ENCODE assay signal across 8 cellular contexts in the genomic region with DNA sequence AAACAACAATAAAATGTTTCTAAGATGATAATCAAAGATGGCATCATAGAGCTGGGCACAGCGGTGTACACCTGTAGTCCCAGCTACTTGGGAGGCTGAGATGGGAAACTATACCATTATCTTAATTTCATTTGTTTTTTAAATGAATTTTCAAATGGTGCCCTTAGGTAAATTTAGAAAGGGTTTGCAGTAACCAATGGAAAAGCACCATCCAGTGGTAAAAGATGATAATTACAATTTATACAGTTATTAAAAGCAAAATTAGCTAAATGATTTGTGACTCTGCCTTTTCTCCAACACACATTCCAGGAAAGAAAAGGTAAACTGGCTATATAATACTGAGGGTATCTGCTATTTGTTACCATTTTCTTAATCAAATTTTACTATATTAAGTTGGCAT. TPM values are rescaled to one million over a fixed set of nuclear protein-coding genes. Genes with fewer than 3 reads are reported as not detected.
DNase-seq lines count a peak whose midpoint lies in the region; ATAC-seq and TF ChIP-seq lines count a peak whose summit lies in the region.

No MANE protein-coding gene starts in this region.

- peak; percentile 29 for DNase-seq in DMS114 treated with DMSO at 0.1 percent for 48 hours (lab: John Stamatoyannopoulos, UW; ENCODE audit: unreplicated experiment)
- DNase-seq in Karpas-422: peak; percentile 75
- peak; percentile 53 for DNase-seq in dedifferentiated amniotic fluid mesenchymal stem cell (ENCODE audit: extremely low spot score)
- DNase-seq in SHP77 (lab: John Stamatoyannopoulos, UW): no peak
- DNase-seq in lower leg skin (ENCODE audit: low spot score in 2 of 2): no peak
- no peak for DNase-seq in WTC11 (ENCODE audit: low spot score)

- intact Hi-C loops in lower leg skin (cut with DNase I; ENCODE audit: low total_unique reads): loop anchor here (10.0 kb wide), 1 partner anchor 433 kb away; no protein-coding TSS in a partner anchor

- no peak overlapping the region for H3K9ac ChIP-seq in Karpas-422 (ENCODE audit: low read length)

- no peaks in the 10 kb centered on the region for H3K27me3 Mint-ChIP-seq in WTC11 (ENCODE audit: low read depth)

- H3K79me2 ChIP-seq in Karpas-422 (ENCODE audit: low read length): peaks cover 97% of the 10 kb centered on the region

- no peak for TF ChIP-seq POLR2A in lower leg skin (IDR thresholded peaks at IDR 0.05)

- no peaks in the 10 kb centered on the region for H4K20me1 ChIP-seq in Karpas-422 (ENCODE audit: insufficient read depth, low read depth, low read length)

- POLR2A ChIA-PET in WTC11 (lab: Charles Lee): no interaction called here

- peak; percentile 24 for TF ChIP-seq CTCF in neutrophil (IDR thresholded peaks at IDR 0.05)
- no peak for TF ChIP-seq CTCF in lower leg skin (IDR thresholded peaks at IDR 0.05)
- TF ChIP-seq CTCF in WTC11 (IDR thresholded peaks at IDR 0.05): no peak

- WGBS in lower leg skin, 2 donors: 83 to 100% methylated on average over 1 of the region's 1 CpG

- no peak for ATAC-seq in WTC11
- no peak for ATAC-seq in HG03025 (IDR thresholded peaks at IDR 0.05; ENCODE audit: low FRiP score, unreplicated experiment)

- H3K9me3 ChIP-seq in Karpas-422 (ENCODE audit: low read length) (no peaks in the 10 kb centered on the region), neutrophil (no peaks in the 10 kb centered on the region)

- peaks cover 76% of the 10 kb centered on the region for H3K4me1 ChIP-seq in Karpas-422 (ENCODE audit: low read length)
- no peaks in the 10 kb centered on the region for H3K4me1 ChIP-seq in neutrophil (ENCODE audit: control insufficient read depth in 1 of 2, insufficient read depth in 1 of 2, low read depth in 1 of 2, low read length in 1 of 2)

- no peak overlapping the region for H2AFZ ChIP-seq in Karpas-422 (ENCODE audit: low read length)

- H3K4me3 Mint-ChIP-seq in WTC11: no peak overlapping the region

- H3K9me3 Mint-ChIP-seq in WTC11: no peaks in the 10 kb centered on the region

- H3K27ac Mint-ChIP-seq in WTC11: no peak overlapping the region

- H3K4me1 Mint-ChIP-seq in WTC11: peaks cover 17% of the 10 kb centered on the region

- H3K27ac ChIP-seq in Karpas-422 (ENCODE audit: low read length): no peak overlapping the region
- no peak overlapping the region for H3K27ac ChIP-seq in neutrophil

- no peaks in the 10 kb centered on the region for H3K36me3 Mint-ChIP-seq in WTC11

- H3K4me3 ChIP-seq in Karpas-422 (ENCODE audit: low read length): no peak overlapping the region
- H3K4me3 ChIP-seq in neutrophil (ENCODE audit: low read depth in 1 of 2, low read length in 1 of 2): no peak overlapping the region
- H3K4me3 ChIP-seq in lower leg skin (ENCODE audit: low read depth, poor library complexity, severe bottlenecking): no peak overlapping the region

- no peaks in the 10 kb centered on the region for H3K9me2 ChIP-seq in Karpas-422 (replicated peaks; ENCODE audit: insufficient read depth, low read length)

- no peaks in the 10 kb centered on the region for H3K27me3 ChIP-seq in Karpas-422 (ENCODE audit: low read length)
- no peaks in the 10 kb centered on the region for H3K27me3 ChIP-seq in neutrophil

- CTCF ChIA-PET in WTC11 (lab: Charles Lee): interaction anchor here (0.5 to 1.6 kb wide), 10 partner anchors 9 to 285 kb away, joined by 3 to 5 read pairs (median 4); partner anchors contain the start of gene ANKRD28

- no peak overlapping the region for H3K4me2 ChIP-seq in Karpas-422 (ENCODE audit: low read depth, low read length, poor library complexity, severe bottlenecking)

- no peaks in the 10 kb centered on the region for H3K36me3 ChIP-seq in Karpas-422 (ENCODE audit: insufficient read depth, low read length)
- H3K36me3 ChIP-seq in neutrophil: no peaks in the 10 kb centered on the region

TF ChIP-seq in WTC11, 78 proteins besides CTCF, POLR2A, EP300 and RAD21:
- TF ChIP-seq IRF2 (CRISPR knock-in tag; IDR thresholded peaks at IDR 0.05; ENCODE audit: borderline replicate concordance, low read depth) (no peak), SP1 (CRISPR knock-in tag; conservative IDR thresholded peaks at IDR 0.05) (no peak), RORB (CRISPR knock-in tag; IDR thresholded peaks at IDR 0.05) (no peak), ZNF263 (CRISPR knock-in tag; IDR thresholded peaks at IDR 0.05; ENCODE audit: low read depth) (no peak), ETV6 (CRISPR knock-in tag; IDR thresholded peaks at IDR 0.05) (no peak), IRF1 (CRISPR knock-in tag; IDR thresholded peaks at IDR 0.05) (no peak)
- TF ChIP-seq, protein P1, sequence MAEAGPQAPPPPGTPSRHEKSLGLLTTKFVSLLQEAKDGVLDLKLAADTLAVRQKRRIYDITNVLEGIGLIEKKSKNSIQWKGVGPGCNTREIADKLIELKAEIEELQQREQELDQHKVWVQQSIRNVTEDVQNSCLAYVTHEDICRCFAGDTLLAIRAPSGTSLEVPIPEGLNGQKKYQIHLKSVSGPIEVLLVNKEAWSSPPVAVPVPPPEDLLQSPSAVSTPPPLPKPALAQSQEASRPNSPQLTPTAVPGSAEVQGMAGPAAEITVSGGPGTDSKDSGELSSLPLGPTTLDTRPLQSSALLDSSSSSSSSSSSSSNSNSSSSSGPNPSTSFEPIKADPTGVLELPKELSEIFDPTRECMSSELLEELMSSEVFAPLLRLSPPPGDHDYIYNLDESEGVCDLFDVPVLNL (CRISPR knock-in tag; IDR thresholded peaks at IDR 0.05; ENCODE audit: borderline replicate concordance, low read depth): no peak

RNA-seq across cellular contexts. Expression of gene ANKRD28, which starts 14.4 kb away (rescaled TPM):
- 70.3 and 113 TPM in 2 replicates for total RNA-seq in Karpas-422 (2014; rRNA removed; shearing (Covaris generic); ENCODE audit: low replicate concordance)
- total RNA-seq in lower leg skin: 10 to 100 TPM; 25.7 to 44.7 (median 40.9) TPM
- total RNA-seq in WTC11 (2021): 42.7 to 51.6 TPM (median 43.8 TPM) in 3 replicates

Comparison
In these comparisons a context has a peak if more than half of its experiments do, and no peak if none do; other contexts are left out.
1. DNase-seq: peak in DMS114 treated with DMSO at 0.1 percent for 48 hours (single experiment), Karpas-422 (single experiment) and dedifferentiated amniotic fluid mesenchymal stem cell (single experiment); none in SHP77 (0 of 2), lower leg skin (0 of 2) and WTC11 (single experiment).